Comparison of ENCODE assay signal across 1 cellular context in genomic region chr1:9658186-9658585, GRCh38.
TF ChIP-seq lines count a peak whose summit lies in the region.

No MANE protein-coding gene starts in this region.

TF ChIP-seq in endothelial cell of umbilical vein, 7 proteins besides CTCF, POLR2A, EP300 and RAD21:
- TF ChIP-seq JUN (IDR thresholded peaks at IDR 0.05; ENCODE audit: borderline replicate concordance, insufficient read depth, insufficient read length, low read depth) (no peak), MAX (IDR thresholded peaks at IDR 0.05; ENCODE audit: insufficient read depth, insufficient read length) (no peak), FOS (IDR thresholded peaks at IDR 0.05; ENCODE audit: borderline replicate concordance, insufficient read depth, low read length) (no peak), GATA2 (IDR thresholded peaks at IDR 0.05; ENCODE audit: insufficient read depth, insufficient read length, low read depth, low read length) (no peak), MYC (IDR thresholded peaks at IDR 0.05; ENCODE audit: low read depth, low read length) (no peak), POLR2AphosphoS5 (IDR thresholded peaks at IDR 0.05; ENCODE audit: insufficient read depth, low read depth, low read length) (no peak), EZH2 (IDR thresholded peaks at IDR 0.05; ENCODE audit: borderline replicate concordance, low read depth, low read length, severe bottlenecking) (no peak)
TF ChIP-seq in endothelial cell of umbilical vein: peak in this region for 0.
